Comparison of ENCODE assay signal across 1 cellular context in genomic region chr9:134378901-134379338, GRCh38.
A peak's percentile ranks its signal among the peaks of the same experiment; 100 is the strongest.
TF ChIP-seq lines count a peak whose summit lies in the region.

No MANE protein-coding gene starts in this region.

TF ChIP-seq in HEK293, 187 proteins besides CTCF, POLR2A, EP300 and RAD21 (continued from another document):
- TF ChIP-seq, protein P1, sequence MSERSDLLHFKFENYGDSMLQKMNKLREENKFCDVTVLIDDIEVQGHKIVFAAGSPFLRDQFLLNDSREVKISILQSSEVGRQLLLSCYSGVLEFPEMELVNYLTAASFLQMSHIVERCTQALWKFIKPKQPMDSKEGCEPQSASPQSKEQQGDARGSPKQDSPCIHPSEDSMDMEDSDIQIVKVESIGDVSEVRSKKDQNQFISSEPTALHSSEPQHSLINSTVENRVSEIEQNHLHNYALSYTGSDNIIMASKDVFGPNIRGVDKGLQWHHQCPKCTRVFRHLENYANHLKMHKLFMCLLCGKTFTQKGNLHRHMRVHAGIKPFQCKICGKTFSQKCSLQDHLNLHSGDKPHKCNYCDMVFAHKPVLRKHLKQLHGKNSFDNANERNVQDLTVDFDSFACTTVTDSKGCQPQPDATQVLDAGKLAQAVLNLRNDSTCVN (tag by site-specific recombination; optimal IDR thresholded peaks at IDR 0.05) = no peak
- no peak for TF ChIP-seq ZNF426 (tag by site-specific recombination; IDR thresholded peaks at IDR 0.05)
- no peak for TF ChIP-seq ZNF530 (tag by site-specific recombination; IDR thresholded peaks at IDR 0.05; ENCODE audit: low read depth)
- TF ChIP-seq KLF17 (tag by site-specific recombination; IDR thresholded peaks at IDR 0.05) = no peak; the same call in 1 of the 2 replicates
- TF ChIP-seq ZNF624 (tag by site-specific recombination; IDR thresholded peaks at IDR 0.05) = no peak
- TF ChIP-seq ZBTB8A (tag by site-specific recombination; IDR thresholded peaks at IDR 0.05) = 0 out of 2 replicates have a peak, but pooled peaks have one; percentile 35
- no peak for TF ChIP-seq ZBTB49 (tag by site-specific recombination; IDR thresholded peaks at IDR 0.05; ENCODE audit: low read depth)
- TF ChIP-seq ZNF707 (tag by site-specific recombination; IDR thresholded peaks at IDR 0.05) = no peak
- TF ChIP-seq ZFP69B (tag by site-specific recombination; IDR thresholded peaks at IDR 0.05) = peak; percentile 98
- peak; percentile 99 for TF ChIP-seq ZIC2 (tag by site-specific recombination; IDR thresholded peaks at IDR 0.05)
- no peak for TF ChIP-seq REST (tag by site-specific recombination; IDR thresholded peaks at IDR 0.05)
- no peak for TF ChIP-seq ZFP3 (tag by site-specific recombination; IDR thresholded peaks at IDR 0.05; ENCODE audit: low read depth)
- TF ChIP-seq KLF10 (tag by site-specific recombination; IDR thresholded peaks at IDR 0.05) = 0 out of 2 replicates have a peak, but pooled peaks have one; percentile 23
- no peak for TF ChIP-seq SCRT2 (tag by site-specific recombination; IDR thresholded peaks at IDR 0.05)
- TF ChIP-seq ZNF639 (tag by site-specific recombination; IDR thresholded peaks at IDR 0.05) = no peak
- no peak for TF ChIP-seq ZNF549 (tag by site-specific recombination; IDR thresholded peaks at IDR 0.05)
- TF ChIP-seq MZF1 (tag by site-specific recombination; IDR thresholded peaks at IDR 0.05; ENCODE audit: borderline replicate concordance) = no peak
- TF ChIP-seq ZNF133 (tag by site-specific recombination; IDR thresholded peaks at IDR 0.05) = no peak
- TF ChIP-seq ZNF548 (tag by site-specific recombination; IDR thresholded peaks at IDR 0.05) = no peak
- no peak for TF ChIP-seq ZSCAN5A (tag by site-specific recombination; IDR thresholded peaks at IDR 0.05)
- no peak for TF ChIP-seq ZNF114 (tag by site-specific recombination; IDR thresholded peaks at IDR 0.05)
- TF ChIP-seq ZNF555 (tag by site-specific recombination; conservative IDR thresholded peaks at IDR 0.05) = no peak
- peak; percentile 81; the same call in 1 of the 2 replicates for TF ChIP-seq ZNF449 (tag by site-specific recombination; IDR thresholded peaks at IDR 0.05)
- peak; percentile 34 for TF ChIP-seq SP3 (tag by site-specific recombination; IDR thresholded peaks at IDR 0.05)
- no peak for TF ChIP-seq ZNF175 (tag by site-specific recombination; IDR thresholded peaks at IDR 0.05)
- TF ChIP-seq, protein P2, sequence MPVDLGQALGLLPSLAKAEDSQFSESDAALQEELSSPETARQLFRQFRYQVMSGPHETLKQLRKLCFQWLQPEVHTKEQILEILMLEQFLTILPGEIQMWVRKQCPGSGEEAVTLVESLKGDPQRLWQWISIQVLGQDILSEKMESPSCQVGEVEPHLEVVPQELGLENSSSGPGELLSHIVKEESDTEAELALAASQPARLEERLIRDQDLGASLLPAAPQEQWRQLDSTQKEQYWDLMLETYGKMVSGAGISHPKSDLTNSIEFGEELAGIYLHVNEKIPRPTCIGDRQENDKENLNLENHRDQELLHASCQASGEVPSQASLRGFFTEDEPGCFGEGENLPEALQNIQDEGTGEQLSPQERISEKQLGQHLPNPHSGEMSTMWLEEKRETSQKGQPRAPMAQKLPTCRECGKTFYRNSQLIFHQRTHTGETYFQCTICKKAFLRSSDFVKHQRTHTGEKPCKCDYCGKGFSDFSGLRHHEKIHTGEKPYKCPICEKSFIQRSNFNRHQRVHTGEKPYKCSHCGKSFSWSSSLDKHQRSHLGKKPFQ (tag by site-specific recombination; IDR thresholded peaks at IDR 0.05) = peak; percentile 60
- TF ChIP-seq GLIS1 (tag by site-specific recombination; IDR thresholded peaks at IDR 0.05) = peak; percentile 82
- peak; percentile 78 for TF ChIP-seq KLF1 (tag by site-specific recombination; IDR thresholded peaks at IDR 0.05)
- TF ChIP-seq FEZF1 (tag by site-specific recombination; IDR thresholded peaks at IDR 0.05) = peak; percentile 66
